In the genomic region with DNA sequence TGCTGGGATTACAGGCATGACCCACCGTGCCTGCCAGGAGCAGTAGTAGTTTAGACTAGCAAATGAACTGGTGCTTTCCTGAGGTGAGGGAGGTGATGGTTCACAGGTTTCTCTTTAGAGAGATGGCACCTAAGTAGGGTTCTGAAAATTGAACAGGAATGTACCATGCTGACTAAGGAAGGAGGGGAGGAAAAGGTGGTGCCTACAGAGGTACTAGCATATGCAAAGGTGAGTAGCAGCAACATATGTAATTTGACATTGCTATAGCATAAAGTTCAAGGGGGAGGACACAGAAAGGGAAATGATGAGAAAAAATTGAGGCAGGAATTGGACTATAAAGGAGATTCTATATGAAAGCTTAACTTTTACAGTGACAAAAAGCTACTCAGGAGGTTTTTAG, we compare ENCODE assay signal across 20 cellular contexts.
DNase-seq lines count a peak whose midpoint lies in the region; ATAC-seq and TF ChIP-seq lines count a peak whose summit lies in the region.
"Had no signal": no experiment of that assay in that cellular context is flagged by ENCODE, and none has a peak within 500 bp of the region (broad histone marks: within the 10 kb centered on the region; RNA-seq: fewer than 3 reads in every experiment).

No MANE protein-coding gene starts in this region.

- no peak overlapping the region for H3K14ac ChIP-seq in H9 (ENCODE audit: insufficient read depth, low read length)

- no peak for TF ChIP-seq CTCF in H9 (conservative IDR thresholded peaks at IDR 0.05)
- TF ChIP-seq CTCF in neural progenitor cell (IDR thresholded peaks at IDR 0.05), result no peak

- H3K4ac ChIP-seq in H9 (ENCODE audit: low read depth, low read length), result no peak overlapping the region

- no peaks in the 10 kb centered on the region for H3K27me3 ChIP-seq in H9 (ENCODE audit: insufficient read depth, low read length)
- H3K27me3 ChIP-seq in neural progenitor cell, result no peaks in the 10 kb centered on the region

- no peaks in the 10 kb centered on the region for H3K9me3 Mint-ChIP-seq in activated naive CD4-positive, alpha-beta T cell treated with anti-CD3 and anti-CD28 coated beads, Interleukin-2, amount 50 U/mL, for 72 hours
- H3K9me3 Mint-ChIP-seq in H9 (no peaks in the 10 kb centered on the region), neural progenitor cell (no peaks in the 10 kb centered on the region)
- no peaks in the 10 kb centered on the region for H3K9me3 Mint-ChIP-seq in activated T-helper 2 cell treated with anti-CD3 and anti-CD28 coated beads, Interferon-gamma antibody, Interleukin-2, Interleukin-4, amounts not matched to agents 10 μg/mL and 5 μg/mL and 100 μg/mL, durations not matched to agents 14 hours and 24 hours and 36 hours
- H3K9me3 Mint-ChIP-seq: stimulated activated naive CD8-positive, alpha-beta T cell treated with anti-CD3 and anti-CD28 coated beads, Interleukin-15, Interleukin-2, amounts not matched to agents 100 ng/mL and 50 ng/mL, for 24 hours had no signal

- H3K4me1 Mint-ChIP-seq in H9 (no peaks in the 10 kb centered on the region), neural progenitor cell (no peaks in the 10 kb centered on the region)
- peaks cover 5% of the 10 kb centered on the region for H3K4me1 Mint-ChIP-seq in activated T-helper 2 cell treated with anti-CD3 and anti-CD28 coated beads, Interferon-gamma antibody, Interleukin-2, Interleukin-4, amounts not matched to agents 10 μg/mL and 5 μg/mL and 100 μg/mL, durations not matched to agents 14 hours and 24 hours and 36 hours (ENCODE audit: low read depth)

- no peak overlapping the region for H3K56ac ChIP-seq in H9 (ENCODE audit: insufficient read length, low read depth, low read length)

- H3K27ac ChIP-seq in H9 (ENCODE audit: insufficient read length, low read depth, low read length) (no peak overlapping the region), neural progenitor cell (peak overlapping the region; percentile 53)
- H3K27ac ChIP-seq: prostate gland had no signal

- H3K4me2 ChIP-seq in H9 (ENCODE audit: insufficient read depth, insufficient read length, low read length) (no peak overlapping the region), neural progenitor cell (no peak overlapping the region)

- ATAC-seq in activated naive CD4-positive, alpha-beta T cell treated with anti-CD3 and anti-CD28 coated beads, Interleukin-2, amount 50 U/mL, for 72 hours, result no peak
- ATAC-seq in HG03354 (IDR thresholded peaks at IDR 0.05; ENCODE audit: poor library complexity, severe bottlenecking, unreplicated experiment) (no peak), GM21447 (IDR thresholded peaks at IDR 0.05; ENCODE audit: unreplicated experiment) (no peak)

- no peak overlapping the region for H2AK5ac ChIP-seq in H9 (ENCODE audit: insufficient read length, low read length)

- H4K8ac ChIP-seq in H9 (replicated peaks; ENCODE audit: insufficient read length, low read depth, low read length), result no peak overlapping the region

- H3K36me3 Mint-ChIP-seq in activated naive CD4-positive, alpha-beta T cell treated with anti-CD3 and anti-CD28 coated beads, Interleukin-2, amount 50 U/mL, for 72 hours, result peaks cover 0 to 9% of the 10 kb centered on the region in 2 donors
- H3K36me3 Mint-ChIP-seq in H9 (ENCODE audit: insufficient read depth in 1 of 3, low read depth in 3 of 3) (peaks cover 7 to 60% (median 43%) of the 10 kb centered on the region in 3 experiments; a peak in 6 of 7 replicates), neural progenitor cell (peaks cover 18% of the 10 kb centered on the region)
- peaks cover 45% of the 10 kb centered on the region for H3K36me3 Mint-ChIP-seq in activated T-helper 2 cell treated with anti-CD3 and anti-CD28 coated beads, Interferon-gamma antibody, Interleukin-2, Interleukin-4, amounts not matched to agents 10 μg/mL and 5 μg/mL and 100 μg/mL, durations not matched to agents 14 hours and 24 hours and 36 hours (ENCODE audit: low read depth)

- no peaks in the 10 kb centered on the region for H3K27me3 Mint-ChIP-seq in H9 (ENCODE audit: low read depth)
- no peaks in the 10 kb centered on the region for H3K27me3 Mint-ChIP-seq in activated T-helper 2 cell treated with anti-CD3 and anti-CD28 coated beads, Interferon-gamma antibody, Interleukin-2, Interleukin-4, amounts not matched to agents 10 μg/mL and 5 μg/mL and 100 μg/mL, durations not matched to agents 14 hours and 24 hours and 36 hours (ENCODE audit: low read depth)
- peaks cover 2% of the 10 kb centered on the region for H3K27me3 Mint-ChIP-seq in neural progenitor cell (ENCODE audit: insufficient read depth, low read depth)
- H3K27me3 Mint-ChIP-seq: stimulated activated naive CD8-positive, alpha-beta T cell treated with anti-CD3 and anti-CD28 coated beads, Interleukin-15, Interleukin-2, amounts not matched to agents 100 ng/mL and 50 ng/mL, for 24 hours had no signal

- H2BK15ac ChIP-seq in H9 (ENCODE audit: low read depth, low read length), result no peak overlapping the region

- H2AFZ ChIP-seq in H9 (ENCODE audit: low read length) (no peak overlapping the region), neural progenitor cell (replicated peaks) (no peak overlapping the region)

- H3K4me3 Mint-ChIP-seq in H9 (no peak overlapping the region), neural progenitor cell (no peak overlapping the region)
- H3K4me3 Mint-ChIP-seq in activated T-helper 2 cell treated with anti-CD3 and anti-CD28 coated beads, Interferon-gamma antibody, Interleukin-2, Interleukin-4, amounts not matched to agents 10 μg/mL and 5 μg/mL and 100 μg/mL, durations not matched to agents 14 hours and 24 hours and 36 hours (ENCODE audit: low read depth), result no peak overlapping the region
- H3K4me3 Mint-ChIP-seq: stimulated activated naive CD8-positive, alpha-beta T cell treated with anti-CD3 and anti-CD28 coated beads, Interleukin-15, Interleukin-2, amounts not matched to agents 100 ng/mL and 50 ng/mL, for 24 hours had no signal

- no peaks in the 10 kb centered on the region for H3K79me1 ChIP-seq in H9 (ENCODE audit: insufficient read depth, low read depth, low read length, poor library complexity, severe bottlenecking)

- H2BK20ac ChIP-seq in H9 (ENCODE audit: low read depth, low read length, poor library complexity, severe bottlenecking), result no peak overlapping the region

- H3K18ac ChIP-seq in H9 (ENCODE audit: insufficient read length, low read depth, low read length), result no peak overlapping the region

- H3K79me2 ChIP-seq in H9 (ENCODE audit: insufficient read depth, low read length), result no peaks in the 10 kb centered on the region
- no peaks in the 10 kb centered on the region for H3K79me2 ChIP-seq in neural progenitor cell (ENCODE audit: low read depth)

- H3K23me2 ChIP-seq in H9 (ENCODE audit: insufficient read length, low read depth, low read length, poor library complexity, severe bottlenecking), result no peaks in the 10 kb centered on the region

- H3K27ac Mint-ChIP-seq in activated naive CD4-positive, alpha-beta T cell treated with anti-CD3 and anti-CD28 coated beads, Interleukin-2, amount 50 U/mL, for 72 hours, result peak overlapping the region; percentile 1 to 41
- H3K27ac Mint-ChIP-seq in H9, result peak overlapping the region in 2 of 3 experiments; percentile 2 to 15; a peak in 2 of 7 replicates
- peak overlapping the region; percentile 34 for H3K27ac Mint-ChIP-seq in activated T-helper 2 cell treated with anti-CD3 and anti-CD28 coated beads, Interferon-gamma antibody, Interleukin-2, Interleukin-4, amounts not matched to agents 10 μg/mL and 5 μg/mL and 100 μg/mL, durations not matched to agents 14 hours and 24 hours and 36 hours
- H3K27ac Mint-ChIP-seq in neural progenitor cell, result no peak overlapping the region
- H3K27ac Mint-ChIP-seq: stimulated activated naive CD8-positive, alpha-beta T cell treated with anti-CD3 and anti-CD28 coated beads, Interleukin-15, Interleukin-2, amounts not matched to agents 100 ng/mL and 50 ng/mL, for 24 hours had no signal

- no peaks in the 10 kb centered on the region for H3K9me3 ChIP-seq in H9 (ENCODE audit: control insufficient read depth, low read depth, low read length)
- no peaks in the 10 kb centered on the region for H3K9me3 ChIP-seq in neural progenitor cell (ENCODE audit: low read depth)
- H3K9me3 ChIP-seq: prostate gland had no signal

- no peak overlapping the region for H2BK5ac ChIP-seq in H9 (ENCODE audit: insufficient read length, low read length)

- no peaks in the 10 kb centered on the region for H4K20me1 ChIP-seq in H9 (ENCODE audit: control insufficient read depth, insufficient read depth, insufficient read length)
- H4K20me1 ChIP-seq in neural progenitor cell (ENCODE audit: low read depth), result peaks cover 11% of the 10 kb centered on the region

- peaks cover 19% of the 10 kb centered on the region for H3F3A ChIP-seq in neural progenitor cell (ENCODE audit: low read depth)

- intact Hi-C loops in activated T-helper 2 cell treated with anti-CD3 and anti-CD28 coated beads, Interferon-gamma antibody, Interleukin-2, Interleukin-4, amounts not matched to agents 10 μg/mL and 5 μg/mL and 100 μg/mL, durations not matched to agents 14 hours and 24 hours and 36 hours (cut with micrococcal nuclease), result no loop called here

- H2BK120ac ChIP-seq in H9 (ENCODE audit: low read depth, low read length, poor library complexity, severe bottlenecking), result no peak overlapping the region

- H4K91ac ChIP-seq in H9 (ENCODE audit: insufficient read length, low read depth, low read length), result no peak overlapping the region

- H2BK12ac ChIP-seq in H9 (ENCODE audit: insufficient read length, low read depth, low read length), result no peak overlapping the region

- H4K5ac ChIP-seq in H9 (ENCODE audit: insufficient read length, low read depth, low read length), result no peak overlapping the region

- WGBS in H9 (ENCODE audit: extremely low coverage, insufficient read length, low lambda C conversion rate), result no CpG with 5 or more reads among the region's 1 CpG

- DNase-seq in activated naive CD4-positive, alpha-beta T cell treated with anti-CD3 and anti-CD28 coated beads, Interleukin-2, amount 50 U/mL, for 72 hours (ENCODE audit: low spot score in 2 of 2), result no peak
- no peak for DNase-seq in activated naive CD4-positive, alpha-beta T cell treated with anti-CD3 and anti-CD28 coated beads, Interleukin-2, amount 50 U/mL, for 16 hours
- DNase-seq in H9 (no peak), neural progenitor cell (ENCODE audit: low spot score) (no peak), inferior parietal cortex (ENCODE audit: extremely low spot score) (no peak)
- no peak for DNase-seq in activated T-helper 2 cell treated with anti-CD3 and anti-CD28 coated beads, Interferon-gamma antibody, Interleukin-2, Interleukin-4, amounts not matched to agents 10 μg/mL and 5 μg/mL and 100 μg/mL, durations not matched to agents 14 hours and 24 hours and 36 hours (ENCODE audit: low spot score)
- DNase-seq: activated CD4-positive, alpha-beta T cell treated with anti-CD3 and anti-CD28 coated beads for 4 hours; activated effector memory CD4-positive, alpha-beta T cell treated with anti-CD3 and anti-CD28 coated beads, Interleukin-2, amount 50 U/mL, for 16 hours; anterior cingulate cortex; C1 segment of cervical spinal cord; central memory CD4-positive, alpha-beta T cell; EL; islet precursor cell; MV-4-11; NCI-H2171; NCI-H524 had no signal

- H3K4me1 ChIP-seq in H9 (ENCODE audit: insufficient read depth, low read length) (no peaks in the 10 kb centered on the region), neural progenitor cell (no peaks in the 10 kb centered on the region)
- H3K4me1 ChIP-seq: prostate gland had no signal

- H3K9ac ChIP-seq in H9 (ENCODE audit: extremely low read depth, insufficient read length, low read length) (no peak overlapping the region), neural progenitor cell (no peak overlapping the region)

- H3K36me3 ChIP-seq in neural progenitor cell, result peaks cover 29% of the 10 kb centered on the region
- H3K36me3 ChIP-seq: prostate gland had no signal

- H3T11ph ChIP-seq in H9 (ENCODE audit: low read length), result no peak overlapping the region

- no peak overlapping the region for H3K4me3 ChIP-seq in neural progenitor cell
- H3K4me3 ChIP-seq: prostate gland had no signal

- no peak overlapping the region for H3K23ac ChIP-seq in H9 (ENCODE audit: insufficient read length, low read depth, low read length)
